Comparison of ENCODE assay signal across 1 cellular context in the genomic region with DNA sequence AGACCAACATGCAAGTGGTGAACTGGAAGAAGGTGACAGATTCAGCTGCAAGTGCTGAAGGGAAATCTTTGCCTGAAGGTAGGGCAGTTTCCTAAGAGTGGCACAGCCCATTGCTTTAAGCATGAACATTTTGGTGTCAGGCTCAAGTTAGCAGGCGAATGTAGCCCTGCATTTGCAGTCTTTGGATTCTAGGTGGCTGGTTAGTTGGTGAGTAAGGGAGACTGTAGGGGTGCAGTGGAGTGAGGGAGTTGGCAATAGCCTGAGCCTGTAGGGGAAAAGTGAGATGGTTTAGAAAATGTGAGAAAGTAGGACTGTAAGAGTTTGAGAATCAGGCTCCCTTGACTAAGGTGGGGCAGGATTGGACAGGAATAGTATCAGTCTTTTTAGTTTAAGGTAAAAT.
TF ChIP-seq lines count a peak whose summit lies in the region.

No MANE protein-coding gene starts in this region.

TF ChIP-seq in IMR-90, 13 proteins besides CTCF, POLR2A, EP300 and RAD21:
- TF ChIP-seq RFX5 (IDR thresholded peaks at IDR 0.05; ENCODE audit: low read depth, low read length) (no peak), ELK1 (IDR thresholded peaks at IDR 0.05; ENCODE audit: borderline replicate concordance, low read depth, low read length) (no peak), CHD1 (IDR thresholded peaks at IDR 0.05; ENCODE audit: low read depth, low read length) (no peak), MAFK (IDR thresholded peaks at IDR 0.05; ENCODE audit: low read depth, low read length) (no peak), MAZ (IDR thresholded peaks at IDR 0.05; ENCODE audit: borderline replicate concordance, low read depth, low read length) (no peak)
TF ChIP-seq in IMR-90: peak in this region for 0.
